ENCODE assay signal across 8 cellular contexts in genomic region chr1:165928075-165928731, GRCh38.
DNase-seq lines count a peak whose midpoint lies in the region; ATAC-seq and TF ChIP-seq lines count a peak whose summit lies in the region.

No MANE protein-coding gene starts in this region.

- peak; percentile 82 for TF ChIP-seq CTCF in osteoblast (IDR thresholded peaks at IDR 0.05; ENCODE audit: extremely low read depth, low read depth, low read length)

- no peaks in the 10 kb centered on the region for H3K4me1 ChIP-seq in osteoblast (ENCODE audit: insufficient read depth, low read length)

- no peak overlapping the region for H3K27ac Mint-ChIP-seq in activated CD4-positive, alpha-beta memory T cell treated with anti-CD3 and anti-CD28 coated beads, Interleukin-2, amount 10 ng/mL, durations not matched to agents 7 days and 5 days

- no peaks in the 10 kb centered on the region for H3K79me2 ChIP-seq in osteoblast (ENCODE audit: insufficient read depth, low read length)

- no peaks in the 10 kb centered on the region for H3K36me3 Mint-ChIP-seq in activated CD4-positive, alpha-beta memory T cell treated with anti-CD3 and anti-CD28 coated beads, Interleukin-2, amount 10 ng/mL, durations not matched to agents 7 days and 5 days (ENCODE audit: low read depth)

- no peaks in the 10 kb centered on the region for H3K9me3 Mint-ChIP-seq in activated CD4-positive, alpha-beta memory T cell treated with anti-CD3 and anti-CD28 coated beads, Interleukin-2, amount 10 ng/mL, durations not matched to agents 7 days and 5 days

- no peak overlapping the region for H3K4me3 ChIP-seq in osteoblast (ENCODE audit: insufficient read depth, low read length)

- peaks cover 5% of the 10 kb centered on the region for H3K27me3 Mint-ChIP-seq in activated CD4-positive, alpha-beta memory T cell treated with anti-CD3 and anti-CD28 coated beads, Interleukin-2, amount 10 ng/mL, durations not matched to agents 7 days and 5 days

- H3K4me3 Mint-ChIP-seq in activated CD4-positive, alpha-beta memory T cell treated with anti-CD3 and anti-CD28 coated beads, Interleukin-2, amount 10 ng/mL, durations not matched to agents 7 days and 5 days, result no peak overlapping the region

- no peaks in the 10 kb centered on the region for H4K20me1 ChIP-seq in osteoblast (ENCODE audit: insufficient read depth, low read length)

- ATAC-seq in HG03354 (IDR thresholded peaks at IDR 0.05; ENCODE audit: poor library complexity, severe bottlenecking, unreplicated experiment) (peak; percentile 44), HG02840 (IDR thresholded peaks at IDR 0.05; ENCODE audit: low FRiP score, unreplicated experiment) (no peak)

- CTCF ChIA-PET in activated CD4-positive, alpha-beta memory T cell treated with anti-CD3 and anti-CD28 coated beads, Interleukin-2, amount 10 ng/mL, durations not matched to agents 7 days and 5 days (lab: Charles Lee), result interaction anchor here (0.6 to 1.3 kb wide), 6 partner anchors 185 to 551 kb away, joined by 3 to 8 read pairs (median 4); no protein-coding TSS in a partner anchor

- H3K4me2 ChIP-seq in osteoblast (ENCODE audit: insufficient read depth, low read length), result no peak overlapping the region

- no peak overlapping the region for H3K27ac ChIP-seq in osteoblast (ENCODE audit: low read depth, low read length)

- peaks cover 11% of the 10 kb centered on the region for H3K4me1 Mint-ChIP-seq in activated CD4-positive, alpha-beta memory T cell treated with anti-CD3 and anti-CD28 coated beads, Interleukin-2, amount 10 ng/mL, durations not matched to agents 7 days and 5 days

- no peak overlapping the region for H2AFZ ChIP-seq in osteoblast (ENCODE audit: low read length)

- H3K36me3 ChIP-seq in osteoblast (ENCODE audit: insufficient read depth, low read length), result no peaks in the 10 kb centered on the region

- POLR2A ChIA-PET in activated CD4-positive, alpha-beta memory T cell treated with anti-CD3 and anti-CD28 coated beads, Interleukin-2, amount 10 ng/mL, durations not matched to agents 7 days and 5 days (lab: Charles Lee), result interaction anchor here (1.1 kb wide), 1 partner anchor 57 kb away, joined by 3 read pairs; no protein-coding TSS in a partner anchor

- peak; percentile 40 for DNase-seq in activated naive CD4-positive, alpha-beta T cell treated with Interleukin-2 at 50 U/mL for 16 hours
- no peak for DNase-seq in activated naive CD4-positive, alpha-beta T cell (lab: John Stamatoyannopoulos, UW)
- peak; percentile 98 for DNase-seq in NCI-H526 treated with DMSO at 0.1 percent for 48 hours (lab: John Stamatoyannopoulos, UW)
- peak; percentile 68 for DNase-seq in activated CD4-positive, alpha-beta memory T cell treated with anti-CD3 and anti-CD28 coated beads, Interleukin-2, amount 10 ng/mL, durations not matched to agents 7 days and 5 days
- peak; percentile 34 for DNase-seq in fibroblast of gingiva (ENCODE audit: low read depth)
- DNase-seq in osteoblast (ENCODE audit: insufficient read length, low spot score, missing footprints), result no peak

- no peaks in the 10 kb centered on the region for H3K9me3 ChIP-seq in osteoblast (ENCODE audit: low read depth, low read length)

- no peaks in the 10 kb centered on the region for H3K27me3 ChIP-seq in osteoblast (ENCODE audit: insufficient read depth, low read length)

Comparison
In these comparisons a context has a peak if more than half of its experiments do, and no peak if none do; other contexts are left out.
1. DNase-seq: peak in activated naive CD4-positive, alpha-beta T cell treated with Interleukin-2 at 50 U/mL for 16 hours (single experiment), NCI-H526 treated with DMSO at 0.1 percent for 48 hours (single experiment), activated CD4-positive, alpha-beta memory T cell treated with anti-CD3 and anti-CD28 coated beads, Interleukin-2, amount 10 ng/mL, durations not matched to agents 7 days and 5 days (single experiment) and fibroblast of gingiva (single experiment); none in activated naive CD4-positive, alpha-beta T cell (0 of 4) and osteoblast (single experiment).